Comparison of ENCODE assay signal across 24 cellular contexts in the genomic region with DNA sequence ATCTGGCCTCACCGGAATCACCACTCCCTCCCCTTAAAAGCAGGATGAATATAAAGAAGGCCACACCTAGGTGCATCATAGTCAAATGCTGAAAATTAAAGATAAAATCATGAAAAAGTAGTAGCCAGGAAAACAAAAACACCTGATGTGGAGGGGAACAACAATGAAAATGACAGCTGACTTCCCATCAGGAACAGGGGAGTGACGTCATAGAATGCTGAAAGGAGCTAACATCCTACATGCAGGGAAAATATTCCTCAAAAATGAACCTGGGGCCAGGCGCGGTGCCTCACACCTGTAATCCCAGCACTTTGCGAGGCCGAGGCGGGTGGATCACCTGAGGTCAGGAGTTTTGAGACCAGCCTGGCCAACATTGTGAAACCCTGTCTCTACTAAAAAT.
"Had no signal": no experiment of that assay in that cellular context is flagged by ENCODE, and none has a peak within 500 bp of the region (broad histone marks: within the 10 kb centered on the region; RNA-seq: fewer than 3 reads in every experiment).

No MANE protein-coding gene starts in this region.

- FAIRE-seq: RCC 7860 had no signal

- H3K4me3 ChIP-seq: breast epithelium had no signal

- ATAC-seq: activated T-cell treated with anti-CD3 and anti-CD28 coated beads, Interleukin-2, amount 50 U/mL, for 72 hours; PC-3; T-helper 17 cell; WTC11 had no signal

- H3K27me3 ChIP-seq: breast epithelium had no signal

- DNase-seq: activated CD4-positive, alpha-beta T cell treated with anti-CD3 and anti-CD28 coated beads for 48 hours; activated CD4-positive, alpha-beta T cell treated with anti-CD3 and anti-CD28 coated beads, Interleukin-2, amount 50 U/mL, for 4 hours; activated CD4-positive, CD25-positive, alpha-beta regulatory T cell treated with anti-CD3 and anti-CD28 coated beads, Interleukin-2, amount 50 U/mL, for 72 hours; activated CD8-positive, alpha-beta memory T cell treated with anti-CD3 and anti-CD28 coated beads for 24 hours; activated gamma-delta T cell treated with Interleukin-2 at 50 U/mL for 16 hours; activated naive CD4-positive, alpha-beta T cell treated with anti-CD3 and anti-CD28 coated beads, Interleukin-2, amount 50 U/mL, for 16 hours; activated T-cell treated with anti-CD3 and anti-CD28 coated beads, Interleukin-2, amount 50 U/mL, for 72 hours; aorta; KG1; NCI-H1048; NCI-H146; NCI-H187 treated with DMSO at 0.1 percent for 48 hours; NCI-H2107; NCI-H345; NCI-H510A; NCI-H526 treated with DMSO at 0.1 percent for 48 hours; NK-92 treated with Interleukin-12 subunit alpha and Interleukin-12 subunit beta, amount 100 ng/mL, for 24 hours; PC-3; SHP77 treated with DMSO at 0.1 percent for 48 hours; T-helper 17 cell; T-helper 9 cell had no signal

- H3K36me3 ChIP-seq: breast epithelium had no signal

- H3K4me1 ChIP-seq: breast epithelium had no signal

- H3K27ac ChIP-seq: breast epithelium had no signal

- H3K9me3 ChIP-seq: breast epithelium had no signal
